13 cellular contexts compared by ENCODE assay signal in the genomic region with DNA sequence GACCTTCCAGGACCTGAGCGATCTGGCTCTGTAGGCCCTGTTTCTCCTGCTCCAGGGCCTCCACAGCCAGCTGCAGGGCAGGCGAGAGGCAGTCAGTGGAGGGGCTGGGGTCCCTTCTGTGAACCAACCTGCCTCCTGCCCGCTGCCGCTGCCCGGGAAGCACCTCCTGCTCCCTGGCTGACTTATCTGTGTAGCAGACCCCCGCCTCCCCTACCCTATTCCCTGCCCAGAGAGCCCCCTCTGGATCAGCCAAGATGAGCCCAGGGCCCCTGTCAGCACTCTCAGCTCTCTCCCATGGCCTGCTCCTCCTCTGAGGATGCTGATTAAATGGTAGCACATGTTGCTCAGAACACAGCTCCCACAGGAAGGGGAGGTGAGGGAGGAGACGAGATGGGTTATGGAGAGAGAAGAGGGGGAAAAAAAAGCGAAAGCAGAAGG. TPM values are rescaled to one million over a fixed set of nuclear protein-coding genes. Genes with fewer than 3 reads are reported as not detected.
DNase-seq lines count a peak whose midpoint lies in the region; ATAC-seq, FAIRE-seq and TF ChIP-seq lines count a peak whose summit lies in the region.
"Had no signal": no experiment of that assay in that cellular context is flagged by ENCODE, and none has a peak within 500 bp of the region (broad histone marks: within the 10 kb centered on the region; RNA-seq: fewer than 3 reads in every experiment).

No MANE protein-coding gene starts in this region.

- no peak for ATAC-seq in GM21619 (IDR thresholded peaks at IDR 0.05; ENCODE audit: unreplicated experiment)
- ATAC-seq: T-helper 17 cell had no signal

- TF ChIP-seq CTCF in endothelial cell of umbilical vein (IDR thresholded peaks at IDR 0.05; ENCODE audit: extremely low read depth in 1 of 2, insufficient read depth in 1 of 2, low read depth in 1 of 2, low read length in 2 of 2) (no peak), mesothelial cell of epicardium (IDR thresholded peaks at IDR 0.05; ENCODE audit: unreplicated experiment) (no peak), tibial nerve (IDR thresholded peaks at IDR 0.05) (no peak)

- H3K9me1 ChIP-seq in endothelial cell of umbilical vein (replicated peaks; ENCODE audit: control insufficient read depth, extremely low read depth, insufficient read depth, low read length): no peaks in the 10 kb centered on the region

- dilution Hi-C loops in endothelial cell of umbilical vein (cut with MboI; ENCODE audit: extremely low pct_ligation_motif_present, low sequenced_read_pairs): no loop called here

- BruUV-seq in endothelial cell of umbilical vein (replicated peaks; lab: Mats Ljungman, UMichigan): no TSS peak

- intact Hi-C loops in endothelial cell of umbilical vein (cut with micrococcal nuclease): no loop called here

- H3K9me3 ChIP-seq in NT2/D1 (ENCODE audit: insufficient read depth, low read length): peaks cover 10% of the 10 kb centered on the region; the same call in 1 of the 2 replicates
- H3K9me3 ChIP-seq in endothelial cell of umbilical vein (replicated peaks; ENCODE audit: control insufficient read depth, insufficient read depth, low read length): no peaks in the 10 kb centered on the region
- H3K9me3 ChIP-seq in tibial nerve: no peaks in the 10 kb centered on the region

- peaks cover 25% of the 10 kb centered on the region for H3K36me3 Mint-ChIP-seq in mesothelial cell of epicardium

- DNase-seq in NT2/D1 (ENCODE audit: low read depth, low spot score) (no peak), endothelial cell of umbilical vein (ENCODE audit: low read depth, low spot score) (no peak), mesothelial cell of epicardium (ENCODE audit: low spot score in 2 of 2, unreplicated experiment in 2 of 2) (no peak), tibial nerve (ENCODE audit: low spot score in 2 of 2) (no peak), OCI-M2 (lab: John Stamatoyannopoulos, UW; ENCODE audit: unreplicated experiment) (no peak), NCI-H128 (lab: John Stamatoyannopoulos, UW; ENCODE audit: unreplicated experiment) (no peak), H54 (ENCODE audit: insufficient read length, low spot score) (no peak)
- DNase-seq: T-helper 17 cell had no signal

- H3K36me3 ChIP-seq in NT2/D1 (ENCODE audit: insufficient read depth, insufficient read length, low read length) (peaks cover 60% of the 10 kb centered on the region), endothelial cell of umbilical vein (ENCODE audit: control insufficient read depth in 2 of 2, extremely low read depth in 1 of 2, insufficient read depth in 2 of 2, low read length in 2 of 2) (peaks cover 0 to 6% of the 10 kb centered on the region in 2 experiments), tibial nerve (peaks cover 0 to 32% (median 0%) of the 10 kb centered on the region in 3 donors)

- H3K9ac ChIP-seq in NT2/D1 (ENCODE audit: insufficient read length, low read depth) (peak overlapping the region; percentile 98), endothelial cell of umbilical vein (replicated peaks; ENCODE audit: extremely low read depth, insufficient read depth, low read length) (peak overlapping the region; percentile 75)
- H3K9ac ChIP-seq: KMS-11 had no signal

- WGBS in tibial nerve, 2 donors: 53 to 60% methylated on average over 7 to 8 of the region's 8 CpGs

- peak overlapping the region; percentile 56 for H3K27ac Mint-ChIP-seq in mesothelial cell of epicardium
- H3K27ac Mint-ChIP-seq: activated T-helper 1 cell treated with anti-CD3 and anti-CD28 coated beads, Interleukin-12 subunit alpha, Interleukin-12 subunit beta, Interleukin-2, Interleukin-4 antibody, amounts not matched to agents 30 ng/mL and 10 ng/mL and 1 ng/mL, durations not matched to agents 14 hours and 24 hours and 36 hours; dendritic cell treated with granulocyte-macrophage colony-stimulating factor and Interleukin-4, amounts not matched to agents 40 ng/mL and 50 ng/mL, for 4 days; T-helper 17 cell had no signal

- POLR2A ChIA-PET in endothelial cell of umbilical vein (lab: Charles Lee): interaction anchor here (3.0 kb wide), 1 partner anchor 14 kb away, joined by 32 read pairs; no protein-coding TSS in a partner anchor

- H4K20me1 ChIP-seq in endothelial cell of umbilical vein (replicated peaks; ENCODE audit: control insufficient read depth, extremely low read depth, insufficient read depth, low read length): no peaks in the 10 kb centered on the region

- no peak for TF ChIP-seq EP300 in tibial nerve (IDR thresholded peaks at IDR 0.05)

- H3K4me1 Mint-ChIP-seq in mesothelial cell of epicardium: peaks cover 45% of the 10 kb centered on the region

- CTCF ChIA-PET in endothelial cell of umbilical vein (lab: Charles Lee): interaction anchor here (5.2 to 10.9 kb wide), 4 partner anchors 9 to 52 kb away, joined by 59 to 221 read pairs (median 98); a partner anchor contains a TSS

- TF ChIP-seq POLR2A in endothelial cell of umbilical vein (IDR thresholded peaks at IDR 0.05; ENCODE audit: low read depth, low read length) (no peak), tibial nerve (IDR thresholded peaks at IDR 0.05) (no peak), H54 (IDR thresholded peaks at IDR 0.05; ENCODE audit: low read depth, low read length) (no peak)

- H3K4me3 Mint-ChIP-seq in mesothelial cell of epicardium: peak overlapping the region; percentile 67
- H3K4me3 Mint-ChIP-seq: activated T-helper 1 cell treated with anti-CD3 and anti-CD28 coated beads, Interleukin-12 subunit alpha, Interleukin-12 subunit beta, Interleukin-2, Interleukin-4 antibody, amounts not matched to agents 30 ng/mL and 10 ng/mL and 1 ng/mL, durations not matched to agents 14 hours and 24 hours and 36 hours; dendritic cell treated with granulocyte-macrophage colony-stimulating factor and Interleukin-4, amounts not matched to agents 40 ng/mL and 50 ng/mL, for 4 days had no signal

- H3K27me3 ChIP-seq in NT2/D1 (ENCODE audit: insufficient read depth, insufficient read length): no peaks in the 10 kb centered on the region
- peaks cover 2 to 4% of the 10 kb centered on the region in 2 experiments for H3K27me3 ChIP-seq in endothelial cell of umbilical vein (ENCODE audit: control insufficient read depth in 2 of 2, insufficient read depth in 2 of 2, low read length in 2 of 2)
- peaks cover 0 to 9% of the 10 kb centered on the region in 2 donors for H3K27me3 ChIP-seq in tibial nerve

- H3K4me3 ChIP-seq in NT2/D1 (ENCODE audit: insufficient read length, low read depth) (peak overlapping the region; percentile 94), endothelial cell of umbilical vein (replicated peaks in 1 of 3; ENCODE audit: insufficient read depth in 1 of 3, low read depth in 1 of 3, low read length in 3 of 3) (peak overlapping the region; percentile 50 to 84 (median 81)), tibial nerve (peak overlapping the region; percentile 14 to 68 (median 39))

- H3K79me2 ChIP-seq in endothelial cell of umbilical vein (ENCODE audit: control insufficient read depth, insufficient read depth, low read length): peaks cover 39% of the 10 kb centered on the region

- no peak overlapping the region for H2AFZ ChIP-seq in endothelial cell of umbilical vein (ENCODE audit: low read depth, low read length)

- H3K27ac ChIP-seq in endothelial cell of umbilical vein (ENCODE audit: insufficient read depth, low read depth, low read length) (no peak overlapping the region), tibial nerve (peak overlapping the region; percentile 23 to 92 (median 82))
- H3K27ac ChIP-seq: KMS-11 had no signal

- H3K4me1 ChIP-seq in NT2/D1 (ENCODE audit: insufficient read depth, insufficient read length) (peaks cover 38% of the 10 kb centered on the region), endothelial cell of umbilical vein (ENCODE audit: control insufficient read depth, extremely low read depth, insufficient read depth, low read length) (peaks cover 36% of the 10 kb centered on the region), tibial nerve (peaks cover 0 to 65% (median 21%) of the 10 kb centered on the region in 4 donors)

- H3K4me2 ChIP-seq in endothelial cell of umbilical vein (ENCODE audit: insufficient read depth, low read length): peak overlapping the region; percentile 58
- H3K4me2 ChIP-seq: KMS-11 had no signal

- H3K9me3 Mint-ChIP-seq in mesothelial cell of epicardium: no peaks in the 10 kb centered on the region
- H3K9me3 Mint-ChIP-seq: activated T-helper 1 cell treated with anti-CD3 and anti-CD28 coated beads, Interleukin-12 subunit alpha, Interleukin-12 subunit beta, Interleukin-2, Interleukin-4 antibody, amounts not matched to agents 30 ng/mL and 10 ng/mL and 1 ng/mL, durations not matched to agents 14 hours and 24 hours and 36 hours; dendritic cell treated with granulocyte-macrophage colony-stimulating factor and Interleukin-4, amounts not matched to agents 40 ng/mL and 50 ng/mL, for 4 days had no signal

- H3K27me3 Mint-ChIP-seq in mesothelial cell of epicardium (ENCODE audit: low read depth): peaks cover 22% of the 10 kb centered on the region

- FAIRE-seq in endothelial cell of umbilical vein (lab: Jason Lieb, UNC) (no peak), H54 (lab: Jason Lieb, UNC) (no peak)

RNA-seq across cellular contexts. Expression of a gene that starts 1.9 kb away (rescaled TPM):
- total RNA-seq in endothelial cell of umbilical vein (269 and 274 TPM in 2 replicates), mesothelial cell of epicardium (53.8 to 56.9 TPM (median 56.8 TPM) in 3 replicates), tibial nerve (10 to 100 TPM; 59.9 to 65.3 (median 63.9) TPM)
- 15.5 and 19.4 TPM in 2 replicates for polyA plus RNA-seq in endothelial cell of umbilical vein
- 34.7 and 34.8 TPM in 2 replicates for polyA plus RNA-seq in endothelial cell of umbilical vein (2011; cell fraction: cytosol; rRNA removed)
- polyA plus RNA-seq in endothelial cell of umbilical vein (2011; cell fraction: nucleus; rRNA removed): 54.3 and 59.9 TPM in 2 replicates
- polyA plus RNA-seq in endothelial cell of umbilical vein (2012): 91.3 and 128 TPM in 2 replicates
- 27.1 and 31.8 TPM in 2 replicates for polyA minus RNA-seq in endothelial cell of umbilical vein
- polyA minus RNA-seq in endothelial cell of umbilical vein (2011; cell fraction: cytosol; rRNA and poly(A)+ RNA removed): 1.3 TPM
- polyA minus RNA-seq in endothelial cell of umbilical vein (2011; cell fraction: nucleus; rRNA and poly(A)+ RNA removed): 14.7 and 17.6 TPM in 2 replicates
- total RNA-seq: activated T-helper 1 cell treated with anti-CD3 and anti-CD28 coated beads, Interleukin-12 subunit alpha, Interleukin-12 subunit beta, Interleukin-2, Interleukin-4 antibody, amounts not matched to agents 30 ng/mL and 10 ng/mL and 1 ng/mL, durations not matched to agents 14 hours and 24 hours and 36 hours; T-helper 17 cell had no signal

RNA-seq across cellular contexts. Expression of a gene that starts 30.1 kb away (rescaled TPM):
- total RNA-seq in endothelial cell of umbilical vein (1.0 and 2.6 TPM in 2 replicates), mesothelial cell of epicardium (676 to 704 TPM (median 686 TPM) in 3 replicates), tibial nerve (10 to 100 TPM in 1 of 4 donors, 1 to 10 TPM in 3; 3.5 to 13.2 (median 5.0) TPM)
- 0.21 and 0.32 TPM in 2 replicates for polyA plus RNA-seq in endothelial cell of umbilical vein
- polyA plus RNA-seq in endothelial cell of umbilical vein (2011; cell fraction: cytosol; rRNA removed): 0.37 and 0.45 TPM in 2 replicates
- 1.2 and 2.1 TPM in 2 replicates for polyA plus RNA-seq in endothelial cell of umbilical vein (2011; cell fraction: nucleus; rRNA removed)
- 0.37 and 0.88 TPM in 2 replicates for polyA plus RNA-seq in endothelial cell of umbilical vein (2012)
- polyA minus RNA-seq in endothelial cell of umbilical vein: not detected in 2 replicates
- 2.4 TPM for polyA minus RNA-seq in endothelial cell of umbilical vein (2011; cell fraction: cytosol; rRNA and poly(A)+ RNA removed)
- polyA minus RNA-seq in endothelial cell of umbilical vein (2011; cell fraction: nucleus; rRNA and poly(A)+ RNA removed): 0.82 TPM in 1 of 2 replicates, not detected in the other

RNA-seq across cellular contexts. Expression of a gene that starts 33.4 kb away (rescaled TPM):
- total RNA-seq in endothelial cell of umbilical vein (not detected in 2 replicates), mesothelial cell of epicardium (0.54 to 0.85 TPM (median 0.78 TPM) in 3 replicates), tibial nerve (not detected)
- polyA plus RNA-seq in endothelial cell of umbilical vein: 0.14 and 0.15 TPM in 2 replicates
- 0.05 and 0.14 TPM in 2 replicates for polyA plus RNA-seq in endothelial cell of umbilical vein (2011; cell fraction: cytosol; rRNA removed)
- polyA plus RNA-seq in endothelial cell of umbilical vein (2011; cell fraction: nucleus; rRNA removed): 0.07 TPM in 1 of 2 replicates, not detected in the other
- 0.08 and 0.15 TPM in 2 replicates for polyA plus RNA-seq in endothelial cell of umbilical vein (2012)
- polyA minus RNA-seq in endothelial cell of umbilical vein: 0.15 TPM in 1 of 2 replicates, not detected in the other
- polyA minus RNA-seq in endothelial cell of umbilical vein (2011; cell fraction: cytosol; rRNA and poly(A)+ RNA removed): not detected
- not detected in 2 replicates for polyA minus RNA-seq in endothelial cell of umbilical vein (2011; cell fraction: nucleus; rRNA and poly(A)+ RNA removed)
- total RNA-seq: activated T-helper 1 cell treated with anti-CD3 and anti-CD28 coated beads, Interleukin-12 subunit alpha, Interleukin-12 subunit beta, Interleukin-2, Interleukin-4 antibody, amounts not matched to agents 30 ng/mL and 10 ng/mL and 1 ng/mL, durations not matched to agents 14 hours and 24 hours and 36 hours; liver; T-helper 17 cell had no signal

RNA-seq across cellular contexts. Expression of a gene that starts 53.0 kb away (rescaled TPM):
- total RNA-seq in endothelial cell of umbilical vein (12.8 and 15.5 TPM in 2 replicates), mesothelial cell of epicardium (36.9 to 39.2 TPM (median 39.0 TPM) in 3 replicates), tibial nerve (10 to 100 TPM; 36.5 to 50.1 (median 46.0) TPM)
- polyA plus RNA-seq in endothelial cell of umbilical vein: 15.0 and 17.3 TPM in 2 replicates
- polyA plus RNA-seq in endothelial cell of umbilical vein (2011; cell fraction: cytosol; rRNA removed): 10.3 and 11.4 TPM in 2 replicates
- polyA plus RNA-seq in endothelial cell of umbilical vein (2011; cell fraction: nucleus; rRNA removed): 29.0 and 38.2 TPM in 2 replicates
- 7.6 and 9.9 TPM in 2 replicates for polyA plus RNA-seq in endothelial cell of umbilical vein (2012)
- polyA minus RNA-seq in endothelial cell of umbilical vein: 10.6 and 13.0 TPM in 2 replicates
- polyA minus RNA-seq in endothelial cell of umbilical vein (2011; cell fraction: cytosol; rRNA and poly(A)+ RNA removed): 26.8 TPM
- 9.0 and 9.9 TPM in 2 replicates for polyA minus RNA-seq in endothelial cell of umbilical vein (2011; cell fraction: nucleus; rRNA and poly(A)+ RNA removed)

RNA-seq across cellular contexts. Expression of a gene that starts 53.3 kb away (rescaled TPM):
- total RNA-seq in endothelial cell of umbilical vein: 32.1 and 35.3 TPM in 2 replicates
- 32.0 and 33.2 TPM in 2 replicates for polyA plus RNA-seq in endothelial cell of umbilical vein
- polyA plus RNA-seq in endothelial cell of umbilical vein (2011; cell fraction: cytosol; rRNA removed): 34.1 and 37.0 TPM in 2 replicates
- 20.2 and 24.9 TPM in 2 replicates for polyA plus RNA-seq in endothelial cell of umbilical vein (2011; cell fraction: nucleus; rRNA removed)
- 27.8 and 37.7 TPM in 2 replicates for polyA plus RNA-seq in endothelial cell of umbilical vein (2012)
- 48.1 and 59.4 TPM in 2 replicates for polyA minus RNA-seq in endothelial cell of umbilical vein
- 22.1 TPM for polyA minus RNA-seq in endothelial cell of umbilical vein (2011; cell fraction: cytosol; rRNA and poly(A)+ RNA removed)
- 23.7 and 28.4 TPM in 2 replicates for polyA minus RNA-seq in endothelial cell of umbilical vein (2011; cell fraction: nucleus; rRNA and poly(A)+ RNA removed)
- 37.3 to 41.9 TPM (median 39.3 TPM) in 3 replicates for total RNA-seq in mesothelial cell of epicardium
- 10 to 100 TPM; 10.1 to 24.9 (median 18.6) TPM for total RNA-seq in tibial nerve

Comparison
In these comparisons a context has a peak if more than half of its experiments do, and no peak if none do; other contexts are left out.
1. H3K4me3 ChIP-seq: peak in every context shown above with its lines; median percentile 94 in NT2/D1; 81 in endothelial cell of umbilical vein; 39 in tibial nerve.
2. RNA of a gene that starts 30.1 kb away (total RNA-seq): 676 to 704 TPM in mesothelial cell of epicardium; 3.5 to 13.2 TPM in tibial nerve and 1.0 to 2.6 TPM in endothelial cell of umbilical vein; every median in the first group is over 10 times any median in the second.